ENCODE assay signal across 1 cellular context in the genomic region with DNA sequence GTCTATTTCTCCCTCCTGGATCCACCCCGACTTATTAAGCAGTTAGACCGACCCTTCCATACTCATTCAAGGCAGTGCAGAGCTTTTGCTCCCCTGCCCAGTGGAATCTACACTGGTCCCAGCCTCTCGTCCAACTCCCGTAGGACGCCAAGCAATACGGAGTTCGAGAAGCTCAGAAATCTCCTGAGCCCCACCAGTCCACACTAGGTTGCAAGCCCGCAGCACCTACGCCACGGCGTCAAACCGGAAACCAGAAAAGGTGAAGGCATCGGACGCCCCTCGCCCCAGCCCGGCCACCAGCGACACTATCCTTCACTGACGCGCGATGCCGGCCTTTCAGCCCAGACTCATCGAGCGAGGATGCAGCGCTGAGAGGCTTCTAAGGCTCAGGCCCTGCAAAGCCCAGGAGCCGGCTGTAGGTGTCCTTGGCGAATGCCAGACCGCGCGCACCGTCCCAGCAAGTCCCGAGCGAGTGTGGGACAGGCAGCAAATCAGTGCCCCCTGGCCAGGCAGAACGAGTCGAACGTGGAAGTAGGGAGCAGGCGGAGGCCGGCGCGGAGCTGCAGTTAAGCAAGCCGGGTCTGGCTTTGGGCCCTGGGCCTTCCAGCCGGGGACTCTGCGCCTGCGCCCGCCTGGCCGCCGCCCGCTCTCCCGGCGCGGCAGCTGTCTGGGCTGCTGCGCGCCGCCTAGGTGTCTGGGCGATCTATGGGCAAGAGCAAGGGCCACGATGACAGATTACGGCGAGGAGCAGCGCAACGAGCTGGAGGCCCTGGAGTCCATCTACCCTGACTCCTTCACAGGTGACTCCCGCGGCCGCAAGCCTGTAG.
TF ChIP-seq lines count a peak whose summit lies in the region.

TSS of gene RWDD1 (plus strand) at position 649 of the 827 bp plus-strand sequence. CDS start at position 728, 79 bp downstream.

TF ChIP-seq in H1, 55 proteins besides CTCF, POLR2A, EP300 and RAD21 (continues in another document):
- no peak for TF ChIP-seq JUN (IDR thresholded peaks at IDR 0.05; ENCODE audit: low read depth, low read length)
- TF ChIP-seq CBX8 (IDR thresholded peaks at IDR 0.05; ENCODE audit: borderline replicate concordance, low read depth, low read length), result no peak
- TF ChIP-seq USF2 (IDR thresholded peaks at IDR 0.05; ENCODE audit: low read length), result no peak
- 0 out of 2 replicates have a peak, but pooled peaks have one; percentile 15 for TF ChIP-seq SIX5 (IDR thresholded peaks at IDR 0.05; ENCODE audit: low read depth, low read length)
- peak; percentile 96 for TF ChIP-seq ASH2L (IDR thresholded peaks at IDR 0.05; ENCODE audit: low read length)
- TF ChIP-seq TBP (IDR thresholded peaks at IDR 0.05; ENCODE audit: low read depth, low read length), result peak; percentile 86
- peak in 1 of 2 experiments; percentile 26; a peak in 1 of 4 replicates for TF ChIP-seq HDAC2 (IDR thresholded peaks at IDR 0.05; ENCODE audit: borderline replicate concordance in 1 of 2, low read depth in 2 of 2, low read length in 2 of 2)
- peak; percentile 100 for TF ChIP-seq SP4 (IDR thresholded peaks at IDR 0.05; ENCODE audit: low read length)
- TF ChIP-seq TCF12 (IDR thresholded peaks at IDR 0.05; ENCODE audit: low read depth, low read length), result no peak
- TF ChIP-seq, protein P1, sequence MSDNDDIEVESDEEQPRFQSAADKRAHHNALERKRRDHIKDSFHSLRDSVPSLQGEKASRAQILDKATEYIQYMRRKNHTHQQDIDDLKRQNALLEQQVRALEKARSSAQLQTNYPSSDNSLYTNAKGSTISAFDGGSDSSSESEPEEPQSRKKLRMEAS (IDR thresholded peaks at IDR 0.05), result peak; percentile 63
- TF ChIP-seq KDM4A (IDR thresholded peaks at IDR 0.05; ENCODE audit: low read depth, low read length, severe bottlenecking), result peak; percentile 12
- no peak for TF ChIP-seq CHD1 (IDR thresholded peaks at IDR 0.05; ENCODE audit: low read depth, low read length)
- TF ChIP-seq SIRT6 (IDR thresholded peaks at IDR 0.05; ENCODE audit: low read length), result no peak
- no peak for TF ChIP-seq RFX5 (IDR thresholded peaks at IDR 0.05; ENCODE audit: borderline replicate concordance, low read depth, low read length)
- peak; percentile 63; the same call in 1 of the 2 replicates for TF ChIP-seq KDM5A (IDR thresholded peaks at IDR 0.05; ENCODE audit: low read length)
- no peak for TF ChIP-seq SAP30 (IDR thresholded peaks at IDR 0.05; ENCODE audit: insufficient read depth, insufficient replicate concordance, low read length)
- TF ChIP-seq TAF7 (optimal IDR thresholded peaks at IDR 0.05; ENCODE audit: borderline replicate concordance, low read depth, low read length), result peak; percentile 61
- peak; percentile 85; the same call in 1 of the 2 replicates for TF ChIP-seq CHD2 (IDR thresholded peaks at IDR 0.05; ENCODE audit: low read length)
- 0 out of 2 replicates have a peak, but pooled peaks have one; percentile 11 for TF ChIP-seq CEBPB (IDR thresholded peaks at IDR 0.05; ENCODE audit: low read depth, low read length)
- no peak for TF ChIP-seq EZH2 (IDR thresholded peaks at IDR 0.05; ENCODE audit: low read depth, low read length, severe bottlenecking)
- TF ChIP-seq FOSL1 (IDR thresholded peaks at IDR 0.05; ENCODE audit: insufficient read depth, low read depth, low read length), result no peak
- TF ChIP-seq, protein P2, sequence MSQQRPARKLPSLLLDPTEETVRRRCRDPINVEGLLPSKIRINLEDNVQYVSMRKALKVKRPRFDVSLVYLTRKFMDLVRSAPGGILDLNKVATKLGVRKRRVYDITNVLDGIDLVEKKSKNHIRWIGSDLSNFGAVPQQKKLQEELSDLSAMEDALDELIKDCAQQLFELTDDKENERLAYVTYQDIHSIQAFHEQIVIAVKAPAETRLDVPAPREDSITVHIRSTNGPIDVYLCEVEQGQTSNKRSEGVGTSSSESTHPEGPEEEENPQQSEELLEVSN (IDR thresholded peaks at IDR 0.05), result no peak; the same call in 1 of the 2 replicates
- TF ChIP-seq ZNF274 (IDR thresholded peaks at IDR 0.05; ENCODE audit: borderline replicate concordance, extremely low read depth, low read length), result no peak
- TF ChIP-seq POLR2AphosphoS5 (IDR thresholded peaks at IDR 0.05; ENCODE audit: low read depth, low read length), result peak; percentile 90
- no peak for TF ChIP-seq RXRA (IDR thresholded peaks at IDR 0.05; ENCODE audit: insufficient read depth, low read depth, low read length)
- no peak for TF ChIP-seq HDAC6 (IDR thresholded peaks at IDR 0.05; ENCODE audit: low read depth, low read length)
- peak; percentile 28 for TF ChIP-seq NANOG (IDR thresholded peaks at IDR 0.05; ENCODE audit: insufficient read depth, low read depth, low read length, poor library complexity, severe bottlenecking)
- TF ChIP-seq PHF8 (conservative IDR thresholded peaks at IDR 0.05; ENCODE audit: low read depth, low read length), result peak; percentile 79
- TF ChIP-seq POU5F1 (IDR thresholded peaks at IDR 0.05; ENCODE audit: low read depth, low read length), result no peak
- TF ChIP-seq TAF1 (IDR thresholded peaks at IDR 0.05; ENCODE audit: low read depth, low read length), result peak; percentile 89
- TF ChIP-seq KDM1A (IDR thresholded peaks at IDR 0.05; ENCODE audit: borderline replicate concordance, low read length), result no peak
- TF ChIP-seq BRCA1 (IDR thresholded peaks at IDR 0.05; ENCODE audit: low read depth, low read length), result no peak; the same call in 1 of the 2 replicates
- peak; percentile 77 for TF ChIP-seq NRF1 (IDR thresholded peaks at IDR 0.05; ENCODE audit: low read depth, low read length)
- TF ChIP-seq GTF2F1 (IDR thresholded peaks at IDR 0.05; ENCODE audit: borderline replicate concordance, low read depth, low read length), result no peak
- TF ChIP-seq CBX5 (IDR thresholded peaks at IDR 0.05; ENCODE audit: low read depth, low read length), result no peak
- peak; percentile 90 for TF ChIP-seq RBBP5 (IDR thresholded peaks at IDR 0.05; ENCODE audit: borderline replicate concordance, low read depth, low read length)
- TF ChIP-seq CREB1 (IDR thresholded peaks at IDR 0.05), result peak; percentile 82
- no peak for TF ChIP-seq TEAD4 (IDR thresholded peaks at IDR 0.05; ENCODE audit: low read depth, low read length)
- TF ChIP-seq JUND (IDR thresholded peaks at IDR 0.05; ENCODE audit: low read length), result 0 out of 2 replicates have a peak, but pooled peaks have one; percentile 45
- peak; percentile 95 for TF ChIP-seq SRF (IDR thresholded peaks at IDR 0.05; ENCODE audit: low read depth, low read length)
- no peak for TF ChIP-seq GABPA (IDR thresholded peaks at IDR 0.05; ENCODE audit: borderline replicate concordance, insufficient read depth, low read length)
- no peak for TF ChIP-seq SUZ12 (IDR thresholded peaks at IDR 0.05; ENCODE audit: low read length)
- peak; percentile 92 for TF ChIP-seq EGR1 (IDR thresholded peaks at IDR 0.05; ENCODE audit: borderline replicate concordance, low read depth, low read length)
- TF ChIP-seq YY1 (IDR thresholded peaks at IDR 0.05; ENCODE audit: low read depth, low read length), result peak; percentile 66; the same call in 1 of the 2 replicates
- TF ChIP-seq SP1 (IDR thresholded peaks at IDR 0.05; ENCODE audit: low read depth, low read length), result peak; percentile 97
- no peak for TF ChIP-seq RNF2 (IDR thresholded peaks at IDR 0.05; ENCODE audit: borderline replicate concordance, low read depth, low read length, missing control alignments, poor library complexity, severe bottlenecking)
- TF ChIP-seq, protein P3, sequence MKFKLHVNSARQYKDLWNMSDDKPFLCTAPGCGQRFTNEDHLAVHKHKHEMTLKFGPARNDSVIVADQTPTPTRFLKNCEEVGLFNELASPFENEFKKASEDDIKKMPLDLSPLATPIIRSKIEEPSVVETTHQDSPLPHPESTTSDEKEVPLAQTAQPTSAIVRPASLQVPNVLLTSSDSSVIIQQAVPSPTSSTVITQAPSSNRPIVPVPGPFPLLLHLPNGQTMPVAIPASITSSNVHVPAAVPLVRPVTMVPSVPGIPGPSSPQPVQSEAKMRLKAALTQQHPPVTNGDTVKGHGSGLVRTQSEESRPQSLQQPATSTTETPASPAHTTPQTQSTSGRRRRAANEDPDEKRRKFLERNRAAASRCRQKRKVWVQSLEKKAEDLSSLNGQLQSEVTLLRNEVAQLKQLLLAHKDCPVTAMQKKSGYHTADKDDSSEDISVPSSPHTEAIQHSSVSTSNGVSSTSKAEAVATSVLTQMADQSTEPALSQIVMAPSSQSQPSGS (IDR thresholded peaks at IDR 0.05; ENCODE audit: low read length), result no peak
- no peak for TF ChIP-seq SP2 (IDR thresholded peaks at IDR 0.05; ENCODE audit: low read length)
- peak; percentile 51 to 86; a peak in 2 of 4 replicates for TF ChIP-seq SIN3A (conservative IDR thresholded peaks at IDR 0.05 in 1 of 2, IDR thresholded peaks at IDR 0.05 in 1 of 2; ENCODE audit: low read depth in 1 of 2, low read length in 2 of 2)
- no peak for TF ChIP-seq MAFK (IDR thresholded peaks at IDR 0.05; ENCODE audit: low read depth, low read length)
- no peak; the same call in 1 of the 2 replicates for TF ChIP-seq BACH1 (IDR thresholded peaks at IDR 0.05; ENCODE audit: low read length)
- TF ChIP-seq BCL11A (IDR thresholded peaks at IDR 0.05; ENCODE audit: low read depth in 2 of 2, low read length in 2 of 2), result no peak
- TF ChIP-seq CHD7 (IDR thresholded peaks at IDR 0.05; ENCODE audit: insufficient replicate concordance, low read length), result no peak
- no peak for TF ChIP-seq CTBP2 (IDR thresholded peaks at IDR 0.05; ENCODE audit: borderline replicate concordance, insufficient read depth, insufficient read length, low read length)
